2 cellular contexts compared by ENCODE assay signal in genomic region chr1:163168053-163168452, GRCh38.
A peak's percentile ranks its signal among the peaks of the same experiment; 100 is the strongest.
TF ChIP-seq lines count a peak whose summit lies in the region.

No MANE protein-coding gene starts in this region.

TF ChIP-seq in liver, 16 proteins besides CTCF, POLR2A, EP300 and RAD21:
- no peak for TF ChIP-seq ZBTB33 (IDR thresholded peaks at IDR 0.05)
- TF ChIP-seq RXRA (IDR thresholded peaks at IDR 0.05): no peak
- no peak for TF ChIP-seq SP1 (IDR thresholded peaks at IDR 0.05)
- TF ChIP-seq, protein P1, sequence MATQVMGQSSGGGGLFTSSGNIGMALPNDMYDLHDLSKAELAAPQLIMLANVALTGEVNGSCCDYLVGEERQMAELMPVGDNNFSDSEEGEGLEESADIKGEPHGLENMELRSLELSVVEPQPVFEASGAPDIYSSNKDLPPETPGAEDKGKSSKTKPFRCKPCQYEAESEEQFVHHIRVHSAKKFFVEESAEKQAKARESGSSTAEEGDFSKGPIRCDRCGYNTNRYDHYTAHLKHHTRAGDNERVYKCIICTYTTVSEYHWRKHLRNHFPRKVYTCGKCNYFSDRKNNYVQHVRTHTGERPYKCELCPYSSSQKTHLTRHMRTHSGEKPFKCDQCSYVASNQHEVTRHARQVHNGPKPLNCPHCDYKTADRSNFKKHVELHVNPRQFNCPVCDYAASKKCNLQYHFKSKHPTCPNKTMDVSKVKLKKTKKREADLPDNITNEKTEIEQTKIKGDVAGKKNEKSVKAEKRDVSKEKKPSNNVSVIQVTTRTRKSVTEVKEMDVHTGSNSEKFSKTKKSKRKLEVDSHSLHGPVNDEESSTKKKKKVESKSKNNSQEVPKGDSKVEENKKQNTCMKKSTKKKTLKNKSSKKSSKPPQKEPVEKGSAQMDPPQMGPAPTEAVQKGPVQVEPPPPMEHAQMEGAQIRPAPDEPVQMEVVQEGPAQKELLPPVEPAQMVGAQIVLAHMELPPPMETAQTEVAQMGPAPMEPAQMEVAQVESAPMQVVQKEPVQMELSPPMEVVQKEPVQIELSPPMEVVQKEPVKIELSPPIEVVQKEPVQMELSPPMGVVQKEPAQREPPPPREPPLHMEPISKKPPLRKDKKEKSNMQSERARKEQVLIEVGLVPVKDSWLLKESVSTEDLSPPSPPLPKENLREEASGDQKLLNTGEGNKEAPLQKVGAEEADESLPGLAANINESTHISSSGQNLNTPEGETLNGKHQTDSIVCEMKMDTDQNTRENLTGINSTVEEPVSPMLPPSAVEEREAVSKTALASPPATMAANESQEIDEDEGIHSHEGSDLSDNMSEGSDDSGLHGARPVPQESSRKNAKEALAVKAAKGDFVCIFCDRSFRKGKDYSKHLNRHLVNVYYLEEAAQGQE (IDR thresholded peaks at IDR 0.05): no peak
- TF ChIP-seq FOXA1 (IDR thresholded peaks at IDR 0.05): no peak
- peak; percentile 57 for TF ChIP-seq NR2F2 (IDR thresholded peaks at IDR 0.05)
- no peak for TF ChIP-seq TAF1 (conservative IDR thresholded peaks at IDR 0.05)
- no peak for TF ChIP-seq YY1 (IDR thresholded peaks at IDR 0.05)
- no peak for TF ChIP-seq GABPA (IDR thresholded peaks at IDR 0.05 in 1 of 2, conservative IDR thresholded peaks at IDR 0.05 in 1 of 2)
- TF ChIP-seq ATF3 (IDR thresholded peaks at IDR 0.05): no peak
- TF ChIP-seq MAX (IDR thresholded peaks at IDR 0.05): no peak
- TF ChIP-seq EGR1 (IDR thresholded peaks at IDR 0.05; ENCODE audit: low read depth in 2 of 2): no peak
- no peak for TF ChIP-seq FOXA2 (IDR thresholded peaks at IDR 0.05)
- TF ChIP-seq JUND (IDR thresholded peaks at IDR 0.05): peak; percentile 53 to 67
- no peak for TF ChIP-seq HNF4G (IDR thresholded peaks at IDR 0.05)
- no peak for TF ChIP-seq HNF4A (conservative IDR thresholded peaks at IDR 0.05)

TF ChIP-seq in HepG2, 621 proteins besides CTCF, POLR2A, EP300 and RAD21 (continued from another document):
- TF ChIP-seq SNAPC4 (CRISPR knock-in tag; IDR thresholded peaks at IDR 0.05) (no peak), SP2 (CRISPR knock-in tag; IDR thresholded peaks at IDR 0.05) (no peak), IKZF4 (CRISPR knock-in tag; IDR thresholded peaks at IDR 0.05; ENCODE audit: borderline replicate concordance, low read depth, not compliant biosample characterization) (no peak), HNRNPK (IDR thresholded peaks at IDR 0.05; ENCODE audit: low read depth, low read length, poor library complexity, severe bottlenecking) (no peak), SYNCRIP (IDR thresholded peaks at IDR 0.05; ENCODE audit: insufficient read depth, low read depth, low read length) (no peak), ZNF24 (IDR thresholded peaks at IDR 0.05) (no peak), ZNF33B (CRISPR knock-in tag; IDR thresholded peaks at IDR 0.05) (no peak), PCBP1 (IDR thresholded peaks at IDR 0.05; ENCODE audit: borderline replicate concordance, low read depth, low read length) (no peak)
- TF ChIP-seq, protein P2, sequence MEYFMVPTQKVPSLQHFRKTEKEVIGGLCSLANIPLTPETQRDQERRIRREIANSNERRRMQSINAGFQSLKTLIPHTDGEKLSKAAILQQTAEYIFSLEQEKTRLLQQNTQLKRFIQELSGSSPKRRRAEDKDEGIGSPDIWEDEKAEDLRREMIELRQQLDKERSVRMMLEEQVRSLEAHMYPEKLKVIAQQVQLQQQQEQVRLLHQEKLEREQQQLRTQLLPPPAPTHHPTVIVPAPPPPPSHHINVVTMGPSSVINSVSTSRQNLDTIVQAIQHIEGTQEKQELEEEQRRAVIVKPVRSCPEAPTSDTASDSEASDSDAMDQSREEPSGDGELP (IDR thresholded peaks at IDR 0.05; ENCODE audit: borderline replicate concordance, low read depth): no peak
